Comparison of ENCODE assay signal across 27 cellular contexts in the genomic region with DNA sequence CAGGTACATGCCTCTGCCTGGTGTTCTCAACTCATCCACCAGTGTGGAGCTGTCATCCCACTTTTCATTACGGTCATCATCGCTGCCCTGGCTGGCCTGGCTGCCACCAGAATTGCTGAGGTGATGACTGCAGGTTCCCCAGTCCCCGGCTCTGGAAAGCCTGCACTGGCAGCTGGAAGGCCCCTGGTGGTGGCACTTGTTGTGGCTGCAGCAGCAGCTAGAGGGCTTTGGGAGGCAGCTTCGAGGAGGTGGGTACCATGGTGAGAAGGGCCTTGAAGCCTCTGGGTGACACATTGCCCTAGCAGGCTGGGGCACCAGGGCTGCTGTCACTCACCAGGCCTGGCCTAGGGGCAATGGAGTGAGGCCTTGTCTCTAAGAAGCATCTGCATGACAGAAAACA.
"Had no signal": no experiment of that assay in that cellular context is flagged by ENCODE, and none has a peak within 500 bp of the region (broad histone marks: within the 10 kb centered on the region; RNA-seq: fewer than 3 reads in every experiment).

No MANE protein-coding gene starts in this region.

- H3K27ac ChIP-seq: esophagus muscularis mucosa, foreskin keratinocyte, heart left ventricle, parathyroid adenoma, right atrium auricular region, stomach, thyroid gland, upper lobe of right lung had no signal

- H3K79me2 ChIP-seq: parathyroid adenoma had no signal

- H3K4me3 ChIP-seq: esophagus muscularis mucosa, heart left ventricle, right atrium auricular region, smooth muscle cell, stomach, thyroid gland, upper lobe of right lung had no signal

- H3K4me2 ChIP-seq: smooth muscle cell had no signal

- H3K4me1 ChIP-seq: esophagus muscularis mucosa, foreskin keratinocyte, heart left ventricle, parathyroid adenoma, right atrium auricular region, stomach, upper lobe of right lung had no signal

- DNase-seq: activated CD4-positive, alpha-beta memory T cell treated with anti-CD3 and anti-CD28 coated beads for 36 hours; activated CD4-positive, alpha-beta T cell treated with anti-CD3 and anti-CD28 coated beads for 48 hours; activated CD8-positive, alpha-beta memory T cell treated with anti-CD3 and anti-CD28 coated beads, Interleukin-2, amount 50 U/mL, for 4 hours; activated naive CD8-positive, alpha-beta T cell treated with anti-CD3 and anti-CD28 coated beads, Interleukin-2, amount 50 U/mL, for 24 hours; activated T-cell treated with anti-CD3 and anti-CD28 coated beads, Interleukin-2, amount 50 U/mL, for 24 hours; amygdala; caudate nucleus; cortex of kidney; foreskin keratinocyte; heart left ventricle; hypothalamus; left ventricle myocardium superior; naive thymus-derived CD4-positive, alpha-beta T cell; nucleus accumbens; stimulated activated CD4-positive, alpha-beta T cell treated with anti-CD3 and anti-CD28 coated beads, Interleukin-1b, Interleukin-23, amount 100 ng/mL, for 48 hours; stimulated activated CD4-positive, alpha-beta T cell treated with anti-CD3 and anti-CD28 coated beads, Interleukin-4, amount 100 ng/mL, for 4 hours; stimulated activated naive B cell treated with anti-CD40 and anti-IgM and Interleukin-4, amounts not matched to agents 10 μg/mL and 1 μg/mL and 100 μg/mL, for 72 hours; stomach; T-helper 1 cell; thyroid gland; upper lobe of right lung had no signal

- H3K9me3 ChIP-seq: esophagus muscularis mucosa, heart left ventricle, right atrium auricular region, thyroid gland, upper lobe of right lung had no signal

- H2AFZ ChIP-seq: parathyroid adenoma had no signal

- H3K36me3 ChIP-seq: right atrium auricular region, thyroid gland, upper lobe of right lung had no signal

- ATAC-seq: activated CD4-positive, CD25-positive, alpha-beta regulatory T cell treated with anti-CD3 and anti-CD28 coated beads, Interleukin-2, amount 50 U/mL, for 24 hours; activated naive CD8-positive, alpha-beta T cell treated with anti-CD3 and anti-CD28 coated beads, Interleukin-2, amount 50 U/mL, for 24 hours; activated T-helper 17 cell treated with anti-CD3 and anti-CD28 coated beads, Interleukin-2, amount 50 U/mL, for 72 hours; foreskin keratinocyte; heart left ventricle; left ventricle myocardium superior; naive thymus-derived CD4-positive, alpha-beta T cell; stimulated activated naive B cell treated with anti-CD40 and anti-IgM and Interleukin-4, amounts not matched to agents 10 μg/mL and 1 μg/mL and 100 μg/mL, for 72 hours; upper lobe of right lung had no signal
